Comparison of ENCODE assay signal across 23 cellular contexts in the genomic region with DNA sequence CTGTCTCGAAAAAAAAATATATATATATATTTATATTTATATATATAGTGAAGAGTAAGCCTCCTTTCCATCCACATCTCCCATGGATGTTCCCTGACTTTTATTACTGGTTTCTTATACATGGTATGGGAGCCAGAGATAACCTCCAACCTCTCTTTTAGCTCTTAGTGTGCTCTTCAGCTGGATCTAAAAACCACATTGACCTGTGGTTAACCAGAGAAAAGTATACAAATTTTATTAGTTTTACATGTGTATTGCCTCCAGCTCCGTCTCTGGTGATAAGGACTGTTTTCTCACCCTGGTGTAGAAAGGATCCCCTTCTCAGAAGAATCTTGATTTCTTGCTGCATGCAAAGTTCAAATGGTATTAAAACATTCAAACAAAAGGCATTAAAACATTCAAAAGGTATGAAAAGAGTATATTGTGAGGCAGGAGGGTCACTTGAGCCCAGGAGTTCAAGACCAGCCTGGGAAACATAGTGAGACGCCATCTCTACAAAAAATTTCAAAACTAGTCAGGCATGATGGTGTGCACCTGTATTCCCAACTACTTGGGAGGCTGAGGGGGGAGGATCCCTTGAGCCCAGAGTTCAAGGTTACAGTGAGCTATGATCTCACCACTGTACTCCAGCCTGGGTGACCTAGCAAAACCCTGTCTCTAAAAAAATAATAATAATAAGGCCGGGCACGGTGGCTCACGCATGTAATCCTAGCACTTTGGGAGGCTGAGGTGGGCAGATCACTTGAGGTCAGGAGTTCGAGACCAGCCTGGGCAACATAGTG.
"Had no signal": no experiment of that assay in that cellular context is flagged by ENCODE, and none has a peak within 500 bp of the region (broad histone marks: within the 10 kb centered on the region; RNA-seq: fewer than 3 reads in every experiment).

No MANE protein-coding gene starts in this region.

- H3K36me3 ChIP-seq: esophagus muscularis mucosa, ovary, suprapubic skin, transverse colon, uterus had no signal

- H3K4me3 Mint-ChIP-seq: activated CD8-positive, alpha-beta T cell treated with anti-CD3 and anti-CD28 coated beads for 36 hours; activated naive CD4-positive, alpha-beta T cell treated with anti-CD3 and anti-CD28 coated beads, Interleukin-2, amount 10 ng/mL, durations not matched to agents 7 days and 5 days; activated T-cell treated with anti-CD3 and anti-CD28 coated beads, Interleukin-2, amount 50 U/mL, for 24 hours; dendritic cell treated with granulocyte-macrophage colony-stimulating factor and Interleukin-4, amounts not matched to agents 40 ng/mL and 50 ng/mL, for 4 days; immature natural killer cell; naive thymus-derived CD4-positive, alpha-beta T cell; stimulated activated naive CD8-positive, alpha-beta T cell treated with anti-CD3 and anti-CD28 coated beads, Interleukin-15, amount 100 ng/mL, for 72 hours had no signal

- H3K9me3 ChIP-seq: esophagus muscularis mucosa, ovary, suprapubic skin, transverse colon, uterus had no signal

- H3K4me1 Mint-ChIP-seq: activated naive CD4-positive, alpha-beta T cell treated with anti-CD3 and anti-CD28 coated beads, Interleukin-2, amount 10 ng/mL, durations not matched to agents 7 days and 5 days; immature natural killer cell; naive thymus-derived CD4-positive, alpha-beta T cell; stimulated activated naive CD8-positive, alpha-beta T cell treated with anti-CD3 and anti-CD28 coated beads, Interleukin-15, amount 100 ng/mL, for 72 hours had no signal

- H3K4me2 ChIP-seq: smooth muscle cell had no signal

- H3K27me3 Mint-ChIP-seq: activated CD8-positive, alpha-beta T cell treated with anti-CD3 and anti-CD28 coated beads for 36 hours; activated naive CD4-positive, alpha-beta T cell treated with anti-CD3 and anti-CD28 coated beads, Interleukin-2, amount 10 ng/mL, durations not matched to agents 7 days and 5 days; activated T-cell treated with anti-CD3 and anti-CD28 coated beads, Interleukin-2, amount 50 U/mL, for 24 hours; dendritic cell treated with granulocyte-macrophage colony-stimulating factor and Interleukin-4, amounts not matched to agents 40 ng/mL and 50 ng/mL, for 4 days; stimulated activated naive CD8-positive, alpha-beta T cell treated with anti-CD3 and anti-CD28 coated beads, Interleukin-15, amount 100 ng/mL, for 72 hours had no signal

- H3K27me3 ChIP-seq: esophagus muscularis mucosa, ovary, suprapubic skin, transverse colon, uterus had no signal

- ATAC-seq: activated CD8-positive, alpha-beta T cell treated with anti-CD3 and anti-CD28 coated beads for 36 hours; naive thymus-derived CD4-positive, alpha-beta T cell; sciatic nerve; stimulated activated naive CD8-positive, alpha-beta T cell treated with anti-CD3 and anti-CD28 coated beads, Interleukin-15, amount 100 ng/mL, for 72 hours had no signal

- H3K4me1 ChIP-seq: suprapubic skin, transverse colon, uterus had no signal

- H3K27ac ChIP-seq: esophagus muscularis mucosa, ovary, suprapubic skin, transverse colon, uterus had no signal

- DNase-seq: activated CD4-positive, alpha-beta T cell treated with anti-CD3 and anti-CD28 coated beads for 48 hours; activated CD4-positive, CD25-positive, alpha-beta regulatory T cell; activated CD8-positive, alpha-beta T cell treated with anti-CD3 and anti-CD28 coated beads for 36 hours; activated naive CD4-positive, alpha-beta T cell treated with anti-CD3 and anti-CD28 coated beads, Interleukin-2, amount 10 ng/mL, durations not matched to agents 7 days and 5 days; activated T-cell treated with anti-CD3 and anti-CD28 coated beads, Interleukin-2, amount 50 U/mL, for 24 hours; cerebellar nuclear complex; effector CD8-positive, alpha-beta T cell; immature natural killer cell; mesendoderm; naive thymus-derived CD4-positive, alpha-beta T cell; ovary; stimulated activated CD4-positive, alpha-beta T cell treated with anti-CD3 and anti-CD28 coated beads, Interleukin-4, amount 100 ng/mL, for 1 hour; stimulated activated naive CD8-positive, alpha-beta T cell treated with anti-CD3 and anti-CD28 coated beads, Interleukin-15, amount 100 ng/mL, for 72 hours; T-helper 2 cell; transverse colon; uterus had no signal

- H3K9me3 Mint-ChIP-seq: activated CD8-positive, alpha-beta T cell treated with anti-CD3 and anti-CD28 coated beads for 36 hours; activated naive CD4-positive, alpha-beta T cell treated with anti-CD3 and anti-CD28 coated beads, Interleukin-2, amount 10 ng/mL, durations not matched to agents 7 days and 5 days; activated T-cell treated with anti-CD3 and anti-CD28 coated beads, Interleukin-2, amount 50 U/mL, for 24 hours; dendritic cell treated with granulocyte-macrophage colony-stimulating factor and Interleukin-4, amounts not matched to agents 40 ng/mL and 50 ng/mL, for 4 days; naive thymus-derived CD4-positive, alpha-beta T cell; stimulated activated naive CD8-positive, alpha-beta T cell treated with anti-CD3 and anti-CD28 coated beads, Interleukin-15, amount 100 ng/mL, for 72 hours had no signal

- H3K36me3 Mint-ChIP-seq: activated naive CD4-positive, alpha-beta T cell treated with anti-CD3 and anti-CD28 coated beads, Interleukin-2, amount 10 ng/mL, durations not matched to agents 7 days and 5 days; immature natural killer cell; naive thymus-derived CD4-positive, alpha-beta T cell had no signal

- FAIRE-seq: bronchial epithelial cell, TTC549 had no signal

- H3K4me3 ChIP-seq: esophagus muscularis mucosa, ovary, smooth muscle cell, suprapubic skin, transverse colon, uterus had no signal

- H3K27ac Mint-ChIP-seq: activated CD8-positive, alpha-beta T cell treated with anti-CD3 and anti-CD28 coated beads for 36 hours; activated naive CD4-positive, alpha-beta T cell treated with anti-CD3 and anti-CD28 coated beads, Interleukin-2, amount 10 ng/mL, durations not matched to agents 7 days and 5 days; activated T-cell treated with anti-CD3 and anti-CD28 coated beads, Interleukin-2, amount 50 U/mL, for 24 hours; dendritic cell treated with granulocyte-macrophage colony-stimulating factor and Interleukin-4, amounts not matched to agents 40 ng/mL and 50 ng/mL, for 4 days; naive thymus-derived CD4-positive, alpha-beta T cell; stimulated activated naive CD8-positive, alpha-beta T cell treated with anti-CD3 and anti-CD28 coated beads, Interleukin-15, amount 100 ng/mL, for 72 hours had no signal
